In genomic region chr12:130747867-130748740, GRCh38 we compare ENCODE assay signal across 8 cellular contexts. TPM values are rescaled to one million over a fixed set of nuclear protein-coding genes. Genes with fewer than 3 reads are reported as not detected.
A peak's percentile ranks its signal among the peaks of the same experiment; 100 is the strongest.
DNase-seq lines count a peak whose midpoint lies in the region; ATAC-seq and TF ChIP-seq lines count a peak whose summit lies in the region.

No MANE protein-coding gene starts in this region.

- H3K9ac ChIP-seq in KMS-11, result no peak overlapping the region

- TF ChIP-seq POLR2A in suprapubic skin (IDR thresholded peaks at IDR 0.05), result no peak

- intact Hi-C loops in PC-9 (cut with micrococcal nuclease; ENCODE audit: unreplicated experiment), result no loop called here

- H3K4me1 ChIP-seq in KMS-11 (ENCODE audit: low read depth, poor library complexity, severe bottlenecking), result no peaks in the 10 kb centered on the region
- H3K4me1 ChIP-seq in PC-9 (replicated peaks; ENCODE audit: insufficient read depth), result no peaks in the 10 kb centered on the region
- H3K4me1 ChIP-seq in suprapubic skin, result peaks cover 4% of the 10 kb centered on the region

- H3K27ac ChIP-seq in KMS-11, result no peak overlapping the region
- no peak overlapping the region for H3K27ac ChIP-seq in PC-9
- no peak overlapping the region for H3K27ac ChIP-seq in suprapubic skin

- 10% methylated on average over 13 of the region's 13 CpGs for WGBS in suprapubic skin

- POLR2A ChIA-PET in PC-9 (lab: Charles Lee; ENCODE audit: unreplicated experiment), result no interaction called here

- H3K36me3 ChIP-seq in KMS-11 (ENCODE audit: insufficient read depth), result no peaks in the 10 kb centered on the region
- H3K36me3 ChIP-seq in PC-9 (ENCODE audit: low read depth), result no peaks in the 10 kb centered on the region
- H3K36me3 ChIP-seq in suprapubic skin, result no peaks in the 10 kb centered on the region

- CTCF ChIA-PET in PC-9 (lab: Charles Lee), result no interaction called here

- no peaks in the 10 kb centered on the region for H3K27me3 ChIP-seq in KMS-11 (ENCODE audit: insufficient read depth, low read depth)
- peaks cover 64% of the 10 kb centered on the region for H3K27me3 ChIP-seq in PC-9 (ENCODE audit: insufficient read depth, low read depth)
- H3K27me3 ChIP-seq in suprapubic skin, result peaks cover 8% of the 10 kb centered on the region

- DNase-seq in DMS79 (lab: John Stamatoyannopoulos, UW), result peak; percentile 38
- DNase-seq in PC-9, result peak in 1 of 2 experiments; percentile 60
- peak; percentile 84 to 85 for DNase-seq in activated T-cell treated with anti-CD3 and anti-CD28 coated beads, Interleukin-2, amount 50 U/mL, for 48 hours
- peak; percentile 73 for DNase-seq in fibroblast of pulmonary artery (ENCODE audit: low read depth)
- peak in 46 of 56 donors; percentile 9 to 90 (median 54) for DNase-seq in nucleus accumbens (lab: John Stamatoyannopoulos, UW)
- peak; percentile 85 to 87 for DNase-seq in suprapubic skin (ENCODE audit: low spot score in 2 of 2)

- BruUV-seq in PC-9 (replicated peaks; lab: Mats Ljungman, UMichigan), result no TSS peak

- peak; percentile 89 for ATAC-seq in GM21619 (IDR thresholded peaks at IDR 0.05; ENCODE audit: unreplicated experiment)

- H2AFZ ChIP-seq in KMS-11 (ENCODE audit: low read depth), result no peak overlapping the region
- no peak overlapping the region for H2AFZ ChIP-seq in PC-9

- H3K79me2 ChIP-seq in KMS-11 (ENCODE audit: insufficient read depth, low read depth), result no peaks in the 10 kb centered on the region
- H3K79me2 ChIP-seq in PC-9 (ENCODE audit: low read depth), result no peaks in the 10 kb centered on the region

- no peaks in the 10 kb centered on the region for H3K9me2 ChIP-seq in PC-9 (ENCODE audit: insufficient read depth)

- TF ChIP-seq EP300 in suprapubic skin (IDR thresholded peaks at IDR 0.05), result no peak

- H3K4me3 ChIP-seq in KMS-11 (IDR thresholded peaks at IDR 0.05; ENCODE audit: insufficient read depth, low read depth, low read length) (no peak overlapping the region), PC-9 (no peak overlapping the region), fibroblast of pulmonary artery (replicated peaks; ENCODE audit: low read depth, low read length) (no peak overlapping the region), suprapubic skin (no peak overlapping the region)

- H3K9me3 ChIP-seq in PC-9 (ENCODE audit: insufficient read depth, low read depth) (no peaks in the 10 kb centered on the region), suprapubic skin (no peaks in the 10 kb centered on the region)

- H3K4me2 ChIP-seq in KMS-11 (no peak overlapping the region), PC-9 (no peak overlapping the region)

- TF ChIP-seq CTCF in KMS-11 (conservative IDR thresholded peaks at IDR 0.05; ENCODE audit: low read depth, low read length) (peak; percentile 42), PC-9 (conservative IDR thresholded peaks at IDR 0.05) (peak; percentile 82), fibroblast of pulmonary artery (IDR thresholded peaks at IDR 0.05; ENCODE audit: low read length, missing control alignments) (peak; percentile 84), suprapubic skin (IDR thresholded peaks at IDR 0.05) (peak; percentile 23 to 84)

- H3F3A ChIP-seq in PC-9 (ENCODE audit: insufficient read depth, low read depth), result no peaks in the 10 kb centered on the region

- H4K20me1 ChIP-seq in KMS-11 (ENCODE audit: insufficient read depth), result no peaks in the 10 kb centered on the region
- H4K20me1 ChIP-seq in PC-9 (ENCODE audit: insufficient read depth), result no peaks in the 10 kb centered on the region

RNA-seq across cellular contexts. Expression of gene RIMBP2, which starts 32.0 kb away (rescaled TPM):
- total RNA-seq in PC-9 (2021) (not detected in 2 replicates), suprapubic skin (10 to 100 TPM in 1 of 4 donors, 1 to 10 TPM in 3; 2.1 to 21.8 (median 3.0) TPM)
